In genomic region chr9:76519027-76519835, GRCh38 we compare ENCODE assay signal across 1 cellular context.
TF ChIP-seq lines count a peak whose summit lies in the region.

No MANE protein-coding gene starts in this region.

TF ChIP-seq in GM23338, 12 proteins besides CTCF, POLR2A, EP300 and RAD21 (continued from another document):
- TF ChIP-seq ZNF462 (CRISPR knock-in tag; IDR thresholded peaks at IDR 0.05) = no peak
- TF ChIP-seq STAT1 (IDR thresholded peaks at IDR 0.05; ENCODE audit: unreplicated experiment) = no peak
- TF ChIP-seq ETS1 (IDR thresholded peaks at IDR 0.05) = no peak
- TF ChIP-seq CREB1 (CRISPR knock-in tag; IDR thresholded peaks at IDR 0.05; ENCODE audit: low read depth) = no peak
- no peak for TF ChIP-seq JUNB (IDR thresholded peaks at IDR 0.05; ENCODE audit: unreplicated experiment)
